ENCODE assay signal across 19 cellular contexts in genomic region chr19:41424335-41425173, GRCh38. TPM values are rescaled to one million over a fixed set of nuclear protein-coding genes. Genes with fewer than 3 reads are reported as not detected.
DNase-seq lines count a peak whose midpoint lies in the region; ATAC-seq lines count a peak whose summit lies in the region.
"Had no signal": no experiment of that assay in that cellular context is flagged by ENCODE, and none has a peak within 500 bp of the region (broad histone marks: within the 10 kb centered on the region; RNA-seq: fewer than 3 reads in every experiment).

No MANE protein-coding gene starts in this region.

- no peak for ATAC-seq in HG03378 (IDR thresholded peaks at IDR 0.05; ENCODE audit: unreplicated experiment)
- ATAC-seq: body of pancreas, sciatic nerve had no signal

- peaks cover 3% of the 10 kb centered on the region for H3K79me2 ChIP-seq in trophoblast cell (ENCODE audit: control insufficient read depth, insufficient read depth, low read length, poor library complexity)

- H3K36me3 ChIP-seq in duodenal mucosa (ENCODE audit: control insufficient read depth in 1 of 2, insufficient read depth in 2 of 2, low read length in 2 of 2): peaks cover 30 to 34% of the 10 kb centered on the region in 2 donors
- H3K36me3 ChIP-seq in trophoblast cell (ENCODE audit: control insufficient read depth in 1 of 2, insufficient read depth in 2 of 2, low read length in 2 of 2): peaks cover 31 to 39% of the 10 kb centered on the region in 2 experiments

- H3K4ac ChIP-seq in trophoblast cell (ENCODE audit: low read depth, low read length): no peak overlapping the region

- H3K4me1 ChIP-seq in duodenal mucosa (ENCODE audit: control insufficient read depth in 1 of 2, insufficient read depth in 2 of 2, low read length in 2 of 2) (peaks cover 63 to 69% of the 10 kb centered on the region in 2 donors), trophoblast cell (ENCODE audit: control insufficient read depth in 1 of 2, insufficient read depth in 2 of 2, low read length in 2 of 2) (peaks cover 14% of the 10 kb centered on the region in 2 experiments)

- peak overlapping the region; percentile 76 to 82 for H3K4me3 ChIP-seq in duodenal mucosa (ENCODE audit: low read depth in 1 of 2, low read length in 2 of 2)
- H3K4me3 ChIP-seq in trophoblast cell (ENCODE audit: low read depth, low read length): peak overlapping the region; percentile 14
- H3K4me3 ChIP-seq: body of pancreas had no signal

- no peak overlapping the region for H4K8ac ChIP-seq in trophoblast cell (ENCODE audit: low read depth, low read length)

- H2BK12ac ChIP-seq in trophoblast cell (ENCODE audit: low read length): no peak overlapping the region

- H3K18ac ChIP-seq in trophoblast cell (ENCODE audit: low read length): no peak overlapping the region

- H2BK120ac ChIP-seq in trophoblast cell (ENCODE audit: insufficient read depth, low read length, poor library complexity): no peak overlapping the region

- no peak overlapping the region for H2AFZ ChIP-seq in trophoblast cell (ENCODE audit: insufficient read depth, low read length, poor library complexity)

- H3K9me3 ChIP-seq in duodenal mucosa (ENCODE audit: control insufficient read depth in 1 of 2, low read length in 2 of 2) (no peaks in the 10 kb centered on the region), trophoblast cell (ENCODE audit: insufficient read depth, low read depth, low read length) (no peaks in the 10 kb centered on the region)
- H3K9me3 ChIP-seq: body of pancreas had no signal

- H3K9ac ChIP-seq in duodenal mucosa (ENCODE audit: low read depth in 1 of 2, low read length in 2 of 2) (peak overlapping the region; percentile 92 to 97), trophoblast cell (ENCODE audit: low read length) (no peak overlapping the region)

- no peak overlapping the region for H4K12ac ChIP-seq in trophoblast cell (ENCODE audit: low read depth, low read length)

- peaks cover 7% of the 10 kb centered on the region for H3K79me1 ChIP-seq in trophoblast cell (ENCODE audit: low read length)

- no peaks in the 10 kb centered on the region for H3K27me3 ChIP-seq in duodenal mucosa (ENCODE audit: control insufficient read depth in 1 of 2, insufficient read depth in 2 of 2, low read length in 2 of 2)
- no peaks in the 10 kb centered on the region for H3K27me3 ChIP-seq in trophoblast cell (ENCODE audit: insufficient read depth, low read length)
- H3K27me3 ChIP-seq: body of pancreas had no signal

- H3K14ac ChIP-seq in trophoblast cell (ENCODE audit: low read length): no peak overlapping the region

- H3K27ac ChIP-seq in duodenal mucosa (ENCODE audit: low read depth, low read length) (peak overlapping the region; percentile 55), trophoblast cell (ENCODE audit: low read depth, low read length) (no peak overlapping the region)
- H3K27ac ChIP-seq: body of pancreas had no signal

- no peak overlapping the region for H2BK5ac ChIP-seq in trophoblast cell (ENCODE audit: low read depth, low read length, poor library complexity)

- DNase-seq in NK-92 treated with Interleukin-12 subunit alpha and Interleukin-12 subunit beta, amount 100 ng/mL, for 24 hours (lab: John Stamatoyannopoulos, UW): peak; percentile 57
- DNase-seq in NK-92 (lab: John Stamatoyannopoulos, UW; ENCODE audit: unreplicated experiment): no peak
- DNase-seq in MV-4-11 (lab: John Stamatoyannopoulos, UW): peak; percentile 50
- DNase-seq in trophoblast cell: no peak
- no peak for DNase-seq in NCI-H2107 (lab: John Stamatoyannopoulos, UW)
- no peak for DNase-seq in stimulated activated CD4-positive, alpha-beta T cell treated with anti-CD3 and anti-CD28 coated beads, Interleukin-1b, Interleukin-23, amount 100 ng/mL, for 48 hours
- DNase-seq: activated B cell treated with CpG ODN at 0.5 μM for 24 hours; activated CD8-positive, alpha-beta memory T cell treated with anti-CD3 and anti-CD28 coated beads, Interleukin-2, amount 50 U/mL, for 48 hours; activated naive CD4-positive, alpha-beta T cell treated with anti-CD3 and anti-CD28 coated beads, Interleukin-2, amount 50 U/mL, for 16 hours; body of pancreas; head of caudate nucleus; NCI-H1048; occipital lobe; RPMI8226; stimulated activated CD4-positive, alpha-beta T cell treated with anti-CD3 and anti-CD28 coated beads, Interleukin-4, amount 100 ng/mL, for 1 hour had no signal

- WGBS in trophoblast cell (ENCODE audit: extremely low coverage, insufficient coverage, insufficient read length): no CpG with 5 or more reads among the region's 21 CpGs

- no peak overlapping the region for H3K23ac ChIP-seq in trophoblast cell (ENCODE audit: low read length)

- H4K91ac ChIP-seq in trophoblast cell (ENCODE audit: low read depth, low read length): no peak overlapping the region

- no peak overlapping the region for H2AK5ac ChIP-seq in trophoblast cell (ENCODE audit: low read length)

- no peak overlapping the region for H3K4me2 ChIP-seq in trophoblast cell (ENCODE audit: low read length)

RNA-seq across cellular contexts. Expression of gene B3GNT8, which starts 2.6 kb away (rescaled TPM):
- polyA plus RNA-seq in trophoblast cell (2013): 2.6 and 2.9 TPM in 2 replicates

RNA-seq across cellular contexts. Expression of gene DMAC2, which starts 15.2 kb away (rescaled TPM):
- 48.6 and 50.5 TPM in 2 replicates for polyA plus RNA-seq in trophoblast cell (2013)

RNA-seq across cellular contexts. Expression of gene ERICH4, which starts 18.4 kb away (rescaled TPM):
- polyA plus RNA-seq in trophoblast cell (2013): not detected in 2 replicates
- polyA plus RNA-seq: fibroblast of lung had no signal

RNA-seq across cellular contexts. Expression of gene BCKDHA, which starts 26.9 kb away (rescaled TPM):
- polyA plus RNA-seq in trophoblast cell (2013): 26.2 and 26.4 TPM in 2 replicates

RNA-seq across cellular contexts. Expression of gene EXOSC5, which starts 27.4 kb away (rescaled TPM):
- 8.1 and 8.4 TPM in 2 replicates for polyA plus RNA-seq in trophoblast cell (2013)

Comparison
In these comparisons a context has a peak if more than half of its experiments do, and no peak if none do; other contexts are left out.
1. DNase-seq: peak in NK-92 treated with Interleukin-12 subunit alpha and Interleukin-12 subunit beta, amount 100 ng/mL, for 24 hours (single experiment) and MV-4-11 (single experiment); none in NK-92 (single experiment), trophoblast cell (0 of 2), NCI-H2107 (single experiment) and stimulated activated CD4-positive, alpha-beta T cell treated with anti-CD3 and anti-CD28 coated beads, Interleukin-1b, Interleukin-23, amount 100 ng/mL, for 48 hours (single experiment).